ENCODE assay signal across 8 cellular contexts in genomic region chr3:39208463-39209055, GRCh38. TPM values are rescaled to one million over a fixed set of nuclear protein-coding genes. Genes with fewer than 3 reads are reported as not detected.
DNase-seq lines count a peak whose midpoint lies in the region; ATAC-seq and TF ChIP-seq lines count a peak whose summit lies in the region.

No MANE protein-coding gene starts in this region.

- H3K27ac ChIP-seq in right atrium auricular region, result no peak overlapping the region
- H3K27ac ChIP-seq in sigmoid colon, result no peak overlapping the region

- H3K4me1 ChIP-seq in right atrium auricular region, result peaks cover 0 to 5% of the 10 kb centered on the region in 2 donors
- H3K4me1 ChIP-seq in sigmoid colon, result no peaks in the 10 kb centered on the region

- intact Hi-C loops in sigmoid colon (cut with DNase I), result loop anchor here (5.0 kb wide), 1 partner anchor 84 kb away; no protein-coding TSS in a partner anchor

- H3K36me3 ChIP-seq in right atrium auricular region, result no peaks in the 10 kb centered on the region
- no peaks in the 10 kb centered on the region for H3K36me3 ChIP-seq in sigmoid colon

- H3K9me3 ChIP-seq in right atrium auricular region (no peaks in the 10 kb centered on the region), sigmoid colon (no peaks in the 10 kb centered on the region)

- peak; percentile 24 for DNase-seq in AG09309 (ENCODE audit: low read depth)
- peak; percentile 39 for DNase-seq in NCI-H226
- DNase-seq in activated naive CD4-positive, alpha-beta T cell treated with anti-CD3 and anti-CD28 coated beads, Interleukin-2, amount 50 U/mL, for 72 hours (ENCODE audit: low spot score in 2 of 2), result no peak
- DNase-seq in right atrium auricular region (ENCODE audit: low spot score), result peak; percentile 73
- peak; percentile 27 for DNase-seq in retina
- DNase-seq in sigmoid colon, result no peak

- peak; percentile 79 for TF ChIP-seq CTCF in AG09309 (IDR thresholded peaks at IDR 0.05; ENCODE audit: control insufficient read depth, insufficient read depth, low read depth, low read length, missing control alignments)
- TF ChIP-seq CTCF in GM12872 (IDR thresholded peaks at IDR 0.05; ENCODE audit: insufficient read depth, low read depth, low read length), result peak; percentile 80
- peak; percentile 62 to 77 for TF ChIP-seq CTCF in right atrium auricular region (IDR thresholded peaks at IDR 0.05)
- peak in 2 of 4 experiments; percentile 37 to 42 for TF ChIP-seq CTCF in sigmoid colon (IDR thresholded peaks at IDR 0.05)

- TF ChIP-seq EP300 in sigmoid colon (IDR thresholded peaks at IDR 0.05), result no peak

- ATAC-seq in activated naive CD4-positive, alpha-beta T cell treated with anti-CD3 and anti-CD28 coated beads, Interleukin-2, amount 50 U/mL, for 72 hours, result peak; percentile 66 to 70
- ATAC-seq in HG02970 (IDR thresholded peaks at IDR 0.05; ENCODE audit: low FRiP score, unreplicated experiment), result no peak

- H3K4me3 ChIP-seq in AG09309 (ENCODE audit: control insufficient read depth, low read depth, low read length) (no peak overlapping the region), right atrium auricular region (no peak overlapping the region), sigmoid colon (no peak overlapping the region)

- TF ChIP-seq POLR2A in sigmoid colon (IDR thresholded peaks at IDR 0.05), result no peak

- H3K27me3 ChIP-seq in right atrium auricular region (no peaks in the 10 kb centered on the region), sigmoid colon (no peaks in the 10 kb centered on the region)

- no peak overlapping the region for H3K27ac Mint-ChIP-seq in activated naive CD4-positive, alpha-beta T cell treated with anti-CD3 and anti-CD28 coated beads, Interleukin-2, amount 50 U/mL, for 72 hours

- H3K36me3 Mint-ChIP-seq in activated naive CD4-positive, alpha-beta T cell treated with anti-CD3 and anti-CD28 coated beads, Interleukin-2, amount 50 U/mL, for 72 hours, result no peaks in the 10 kb centered on the region

- 32 to 39% methylated on average over 7 of the region's 7 CpGs for WGBS in sigmoid colon, 2 donors

- H3K9me3 Mint-ChIP-seq in activated naive CD4-positive, alpha-beta T cell treated with anti-CD3 and anti-CD28 coated beads, Interleukin-2, amount 50 U/mL, for 72 hours, result no peaks in the 10 kb centered on the region

RNA-seq across cellular contexts. Expression of gene XIRP1, which starts 16.2 kb away (rescaled TPM):
- 1 to 10 TPM in 1 of 2 donors, under 1 TPM in 1; 0.14 to 4.1 TPM for total RNA-seq in activated naive CD4-positive, alpha-beta T cell treated with anti-CD3 and anti-CD28 coated beads, Interleukin-2, amount 50 U/mL, for 72 hours
- 1,000 to 10,000 TPM in 1 of 2 donors, 100 to 1,000 TPM in 1; 319 to 1,274 TPM for total RNA-seq in right atrium auricular region
- under 1 TPM in 1 of 4 donors, not detected in 3; 0.54 TPM for total RNA-seq in sigmoid colon
- polyA plus RNA-seq in sigmoid colon, result 1 to 10 TPM in 1 of 3 donors, under 1 TPM in 2; 0.25 to 1.2 (median 0.69) TPM

RNA-seq across cellular contexts. Expression of gene CSRNP1, which starts 55.2 kb away (rescaled TPM):
- 10 to 100 TPM; 72.9 to 87.1 TPM for total RNA-seq in activated naive CD4-positive, alpha-beta T cell treated with anti-CD3 and anti-CD28 coated beads, Interleukin-2, amount 50 U/mL, for 72 hours
- total RNA-seq in right atrium auricular region, result 10 to 100 TPM; 48.0 to 49.5 TPM
- total RNA-seq in sigmoid colon, result 100 to 1,000 TPM in 1 of 4 donors, 10 to 100 TPM in 3; 12.8 to 135 (median 21.9) TPM
- polyA plus RNA-seq in sigmoid colon, result 10 to 100 TPM; 15.6 to 26.7 (median 16.9) TPM

Comparison
In these comparisons a context has a peak if more than half of its experiments do, and no peak if none do; other contexts are left out.
1. DNase-seq: peak in AG09309 (single experiment), NCI-H226 (single experiment), right atrium auricular region (single experiment) and retina (single experiment); none in activated naive CD4-positive, alpha-beta T cell treated with anti-CD3 and anti-CD28 coated beads, Interleukin-2, amount 50 U/mL, for 72 hours (0 of 2) and sigmoid colon (single experiment).
2. RNA of gene XIRP1, which starts 16.2 kb away (total RNA-seq): 319 to 1,274 TPM in right atrium auricular region; 0.14 to 4.1 TPM in activated naive CD4-positive, alpha-beta T cell treated with anti-CD3 and anti-CD28 coated beads, Interleukin-2, amount 50 U/mL, for 72 hours and 0.54 TPM in sigmoid colon; every median in the first group is over 10 times any median in the second.